In genomic region chr2:74504591-74504990, GRCh38 we compare ENCODE assay signal across 15 cellular contexts. TPM values are rescaled to one million over a fixed set of nuclear protein-coding genes. Genes with fewer than 3 reads are reported as not detected.
DNase-seq lines count a peak whose midpoint lies in the region; ATAC-seq and TF ChIP-seq lines count a peak whose summit lies in the region.
"Had no signal": no experiment of that assay in that cellular context is flagged by ENCODE, and none has a peak within 500 bp of the region (broad histone marks: within the 10 kb centered on the region; RNA-seq: fewer than 3 reads in every experiment).

No MANE protein-coding gene starts in this region.

- TF ChIP-seq CTCF in WTC11 (IDR thresholded peaks at IDR 0.05) (no peak), fibroblast of the aortic adventitia (IDR thresholded peaks at IDR 0.05; ENCODE audit: insufficient read depth, low read length) (no peak), progenitor cell of endocrine pancreas (IDR thresholded peaks at IDR 0.05; ENCODE audit: unreplicated experiment) (no peak)

- peak overlapping the region; percentile 69 for H3K4me3 ChIP-seq in fibroblast of the aortic adventitia (ENCODE audit: low read depth, low read length)
- H3K4me3 ChIP-seq: A549 had no signal

- H3K4me3 Mint-ChIP-seq in activated CD4-positive, alpha-beta T cell treated with anti-CD3 and anti-CD28 coated beads, Interleukin-2, amount 10 ng/mL, durations not matched to agents 24 days and 14 days = peak overlapping the region; percentile 39
- H3K4me3 Mint-ChIP-seq in activated CD4-positive, alpha-beta T cell treated with anti-CD3 and anti-CD28 coated beads for 36 hours = no peak overlapping the region
- H3K4me3 Mint-ChIP-seq in WTC11 = peak overlapping the region; percentile 81
- H3K4me3 Mint-ChIP-seq in progenitor cell of endocrine pancreas (ENCODE audit: low read depth) = peak overlapping the region; percentile 77

- no peak for ATAC-seq in activated CD4-positive, alpha-beta T cell treated with anti-CD3 and anti-CD28 coated beads for 36 hours
- ATAC-seq in WTC11 = no peak
- no peak for ATAC-seq in GM19023 (IDR thresholded peaks at IDR 0.05; ENCODE audit: unreplicated experiment)
- ATAC-seq: A549 had no signal

- no peak for DNase-seq in activated CD4-positive, alpha-beta T cell treated with anti-CD3 and anti-CD28 coated beads, Interleukin-2, amount 10 ng/mL, durations not matched to agents 24 days and 14 days
- no peak for DNase-seq in activated CD4-positive, alpha-beta T cell treated with anti-CD3 and anti-CD28 coated beads for 36 hours
- no peak for DNase-seq in WTC11 (ENCODE audit: low spot score)
- no peak for DNase-seq in fibroblast of the aortic adventitia (ENCODE audit: low read depth)
- DNase-seq in progenitor cell of endocrine pancreas (ENCODE audit: low spot score, unreplicated experiment) = no peak
- no peak for DNase-seq in RKO (ENCODE audit: low spot score)
- no peak for DNase-seq in SIG-M5 treated with dmso at 0.1 percent for 504 hours (lab: John Stamatoyannopoulos, UW; ENCODE audit: unreplicated experiment)
- DNase-seq: DND-41, esophagus squamous epithelium, NCI-H1436 treated with DMSO at 0.1 percent for 48 hours, NCI-H510A had no signal

- H3K27ac Mint-ChIP-seq in activated CD4-positive, alpha-beta T cell treated with anti-CD3 and anti-CD28 coated beads, Interleukin-2, amount 10 ng/mL, durations not matched to agents 24 days and 14 days = no peak overlapping the region
- H3K27ac Mint-ChIP-seq in activated CD4-positive, alpha-beta T cell treated with anti-CD3 and anti-CD28 coated beads for 36 hours = no peak overlapping the region
- H3K27ac Mint-ChIP-seq in WTC11 (no peak overlapping the region), progenitor cell of endocrine pancreas (peak overlapping the region; percentile 62)

- H3K27me3 Mint-ChIP-seq in activated CD4-positive, alpha-beta T cell treated with anti-CD3 and anti-CD28 coated beads, Interleukin-2, amount 10 ng/mL, durations not matched to agents 24 days and 14 days = peaks cover 36% of the 10 kb centered on the region
- peaks cover 44% of the 10 kb centered on the region for H3K27me3 Mint-ChIP-seq in activated CD4-positive, alpha-beta T cell treated with anti-CD3 and anti-CD28 coated beads for 36 hours
- H3K27me3 Mint-ChIP-seq in WTC11 (ENCODE audit: low read depth) (peaks cover 92% of the 10 kb centered on the region), progenitor cell of endocrine pancreas (peaks cover 13% of the 10 kb centered on the region)

- H3K36me3 Mint-ChIP-seq in activated CD4-positive, alpha-beta T cell treated with anti-CD3 and anti-CD28 coated beads, Interleukin-2, amount 10 ng/mL, durations not matched to agents 24 days and 14 days (ENCODE audit: low read depth) = peaks cover 39% of the 10 kb centered on the region
- H3K36me3 Mint-ChIP-seq in activated CD4-positive, alpha-beta T cell treated with anti-CD3 and anti-CD28 coated beads for 36 hours (ENCODE audit: low read depth) = peaks cover 34% of the 10 kb centered on the region
- H3K36me3 Mint-ChIP-seq in WTC11 (peaks cover 22% of the 10 kb centered on the region), progenitor cell of endocrine pancreas (ENCODE audit: insufficient read depth) (peaks cover 12% of the 10 kb centered on the region)

- H3K4me1 Mint-ChIP-seq in activated CD4-positive, alpha-beta T cell treated with anti-CD3 and anti-CD28 coated beads, Interleukin-2, amount 10 ng/mL, durations not matched to agents 24 days and 14 days = peaks cover 59% of the 10 kb centered on the region
- H3K4me1 Mint-ChIP-seq in activated CD4-positive, alpha-beta T cell treated with anti-CD3 and anti-CD28 coated beads for 36 hours = peaks cover 41% of the 10 kb centered on the region
- H3K4me1 Mint-ChIP-seq in WTC11 = peaks cover 51% of the 10 kb centered on the region
- peaks cover 41% of the 10 kb centered on the region for H3K4me1 Mint-ChIP-seq in progenitor cell of endocrine pancreas (ENCODE audit: low read depth)

- intact Hi-C loops in activated CD4-positive, alpha-beta T cell treated with anti-CD3 and anti-CD28 coated beads, Interleukin-2, amount 10 ng/mL, durations not matched to agents 24 days and 14 days (cut with micrococcal nuclease) = no loop called here
- intact Hi-C loops in activated CD4-positive, alpha-beta T cell treated with anti-CD3 and anti-CD28 coated beads for 36 hours (cut with DNase I, micrococcal nuclease) = no loop called here

- no peaks in the 10 kb centered on the region for H3K9me3 Mint-ChIP-seq in activated CD4-positive, alpha-beta T cell treated with anti-CD3 and anti-CD28 coated beads, Interleukin-2, amount 10 ng/mL, durations not matched to agents 24 days and 14 days
- no peaks in the 10 kb centered on the region for H3K9me3 Mint-ChIP-seq in activated CD4-positive, alpha-beta T cell treated with anti-CD3 and anti-CD28 coated beads for 36 hours (ENCODE audit: low read depth)
- H3K9me3 Mint-ChIP-seq in WTC11 (no peaks in the 10 kb centered on the region), progenitor cell of endocrine pancreas (ENCODE audit: low read depth) (no peaks in the 10 kb centered on the region)

- POLR2A ChIA-PET in activated CD4-positive, alpha-beta T cell treated with anti-CD3 and anti-CD28 coated beads for 36 hours (lab: Charles Lee) = interaction anchor here (1.0 to 1.2 kb wide), 2 partner anchors 21 to 26 kb away, joined by 4 to 5 read pairs; partner anchors contain the start of gene DQX1
- POLR2A ChIA-PET in WTC11 (lab: Charles Lee) = interaction anchor here (1.1 to 1.8 kb wide), 3 partner anchors 21 to 47 kb away, joined by 3 to 13 read pairs (median 6); partner anchors contain the start of genes AUP1, CCDC142, HTRA2 and TTC31

- CTCF ChIA-PET in activated CD4-positive, alpha-beta T cell treated with anti-CD3 and anti-CD28 coated beads for 36 hours (lab: Charles Lee) = interaction anchor here (0.7 to 1.8 kb wide), 6 partner anchors 13 to 113 kb away, joined by 3 to 5 read pairs (median 4); no protein-coding TSS in a partner anchor
- CTCF ChIA-PET in WTC11 (lab: Charles Lee) = interaction anchor here (1.1 to 6.0 kb wide), 3 partner anchors 9 to 83 kb away, joined by 6 to 43 read pairs (median 10); partner anchors contain the start of genes CCDC142, TLX2 and TTC31

TF ChIP-seq in WTC11, 78 proteins besides CTCF, POLR2A, EP300 and RAD21:
- TF ChIP-seq ZNF416 (CRISPR knock-in tag; IDR thresholded peaks at IDR 0.05) = no peak
- TF ChIP-seq ZNF671 (CRISPR knock-in tag; IDR thresholded peaks at IDR 0.05) = no peak

RNA-seq across cellular contexts. Expression of gene PCGF1, which starts 2.9 kb away (rescaled TPM):
- total RNA-seq in activated CD4-positive, alpha-beta T cell treated with anti-CD3 and anti-CD28 coated beads, Interleukin-2, amount 10 ng/mL, durations not matched to agents 24 days and 14 days = 43.3 and 45.8 TPM in 2 replicates
- 10 to 100 TPM; 21.7 to 28.7 TPM for total RNA-seq in activated CD4-positive, alpha-beta T cell treated with anti-CD3 and anti-CD28 coated beads for 36 hours
- 13.7 to 15.7 TPM (median 15.4 TPM) in 3 replicates for total RNA-seq in WTC11 (2021)
- 27.5 and 28.9 TPM in 2 replicates for total RNA-seq in fibroblast of the aortic adventitia (ENCODE audit: low replicate concordance)
- total RNA-seq in progenitor cell of endocrine pancreas = 23.3 and 24.4 TPM in 2 replicates

RNA-seq across cellular contexts. Expression of gene LBX2, which starts 5.2 kb away (rescaled TPM):
- total RNA-seq in activated CD4-positive, alpha-beta T cell treated with anti-CD3 and anti-CD28 coated beads, Interleukin-2, amount 10 ng/mL, durations not matched to agents 24 days and 14 days = 0.36 and 0.40 TPM in 2 replicates
- total RNA-seq in activated CD4-positive, alpha-beta T cell treated with anti-CD3 and anti-CD28 coated beads for 36 hours = under 1 TPM in 1 of 2 experiments, not detected in 1; 0.28 TPM
- total RNA-seq in WTC11 (2021) (1.0 to 1.8 TPM (median 1.8 TPM) in 3 replicates), fibroblast of the aortic adventitia (ENCODE audit: low replicate concordance) (2.0 and 3.0 TPM in 2 replicates), progenitor cell of endocrine pancreas (7.3 and 9.3 TPM in 2 replicates)

RNA-seq across cellular contexts. Expression of gene TLX2, which starts 9.7 kb away (rescaled TPM):
- 0.54 and 0.70 TPM in 2 replicates for total RNA-seq in activated CD4-positive, alpha-beta T cell treated with anti-CD3 and anti-CD28 coated beads, Interleukin-2, amount 10 ng/mL, durations not matched to agents 24 days and 14 days
- under 1 TPM; 0.18 to 0.21 TPM for total RNA-seq in activated CD4-positive, alpha-beta T cell treated with anti-CD3 and anti-CD28 coated beads for 36 hours
- total RNA-seq in WTC11 (2021) (0.18 to 0.39 TPM (median 0.26 TPM) in 3 replicates), fibroblast of the aortic adventitia (ENCODE audit: low replicate concordance) (not detected in 2 replicates), progenitor cell of endocrine pancreas (0.33 TPM in 1 of 2 replicates, not detected in the other)
- total RNA-seq: cardiac septum, esophagus squamous epithelium, H7 had no signal

RNA-seq across cellular contexts. Expression of gene DQX1, which starts 21.4 kb away (rescaled TPM):
- total RNA-seq in activated CD4-positive, alpha-beta T cell treated with anti-CD3 and anti-CD28 coated beads, Interleukin-2, amount 10 ng/mL, durations not matched to agents 24 days and 14 days = 0.59 and 0.68 TPM in 2 replicates
- total RNA-seq in activated CD4-positive, alpha-beta T cell treated with anti-CD3 and anti-CD28 coated beads for 36 hours = under 1 TPM; 0.40 to 0.41 TPM
- total RNA-seq in WTC11 (2021) = 1.2 to 1.9 TPM (median 1.3 TPM) in 3 replicates
- total RNA-seq in fibroblast of the aortic adventitia (ENCODE audit: low replicate concordance) = 0.27 TPM in 1 of 2 replicates, not detected in the other
- total RNA-seq in progenitor cell of endocrine pancreas = 1.5 and 1.7 TPM in 2 replicates
- total RNA-seq: cardiac septum had no signal

RNA-seq across cellular contexts. Expression of gene TTC31, which starts 21.7 kb away (rescaled TPM):
- total RNA-seq in activated CD4-positive, alpha-beta T cell treated with anti-CD3 and anti-CD28 coated beads, Interleukin-2, amount 10 ng/mL, durations not matched to agents 24 days and 14 days = 27.1 and 31.5 TPM in 2 replicates
- 10 to 100 TPM; 24.0 to 24.6 TPM for total RNA-seq in activated CD4-positive, alpha-beta T cell treated with anti-CD3 and anti-CD28 coated beads for 36 hours
- 32.6 to 38.3 TPM (median 36.2 TPM) in 3 replicates for total RNA-seq in WTC11 (2021)
- 10.4 and 16.3 TPM in 2 replicates for total RNA-seq in fibroblast of the aortic adventitia (ENCODE audit: low replicate concordance)
- total RNA-seq in progenitor cell of endocrine pancreas = 32.2 and 34.8 TPM in 2 replicates
